Comparison of ENCODE assay signal across 10 cellular contexts in the genomic region with DNA sequence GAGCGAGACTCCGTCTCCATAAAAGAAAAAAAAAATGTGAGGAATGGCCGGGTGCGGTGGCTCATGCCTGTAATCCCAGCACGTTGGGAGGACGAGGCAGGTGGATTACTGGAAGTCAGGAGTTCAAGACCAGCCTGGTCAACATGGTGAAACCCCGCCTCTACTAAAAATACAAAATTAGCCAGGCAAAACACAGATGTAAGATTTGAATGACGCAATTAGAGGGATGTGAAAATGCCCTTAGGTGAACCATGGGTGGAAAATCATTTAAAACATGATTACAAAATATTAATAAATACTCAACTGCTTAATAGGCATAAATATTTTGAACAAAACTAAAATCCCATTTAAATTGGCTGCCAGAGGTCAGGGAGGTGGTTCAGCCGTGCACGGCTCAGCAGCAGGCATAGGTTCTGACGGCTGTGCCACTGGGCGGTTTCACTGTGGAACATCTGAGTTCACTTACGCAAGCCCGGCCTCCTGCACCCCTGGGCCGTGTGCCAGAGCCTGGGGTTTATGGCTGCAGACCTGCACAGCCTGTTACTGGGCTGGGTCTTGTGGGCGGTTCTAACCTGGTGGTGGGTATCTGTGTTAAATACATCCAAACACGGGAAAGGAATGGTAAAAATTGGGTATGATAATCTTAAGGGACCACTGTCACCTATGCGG. TPM values are rescaled to one million over a fixed set of nuclear protein-coding genes. Genes with fewer than 3 reads are reported as not detected.
A peak's percentile ranks its signal among the peaks of the same experiment; 100 is the strongest.
DNase-seq lines count a peak whose midpoint lies in the region; ATAC-seq and TF ChIP-seq lines count a peak whose summit lies in the region.
"Had no signal": no experiment of that assay in that cellular context is flagged by ENCODE, and none has a peak within 500 bp of the region (broad histone marks: within the 10 kb centered on the region; RNA-seq: fewer than 3 reads in every experiment).

No MANE protein-coding gene starts in this region.

- no peak overlapping the region for H3K4me3 ChIP-seq in RWPE2 (ENCODE audit: severe bottlenecking)
- H3K4me3 ChIP-seq: thoracic aorta had no signal

- no peaks in the 10 kb centered on the region for H3K36me3 Mint-ChIP-seq in natural killer cell

- H3K4me1 ChIP-seq in RWPE2 (ENCODE audit: insufficient read depth, poor library complexity, severe bottlenecking) = peaks cover 5% of the 10 kb centered on the region

- no peak overlapping the region for H3K27ac ChIP-seq in RWPE2 (ENCODE audit: poor library complexity, severe bottlenecking)
- H3K27ac ChIP-seq: thoracic aorta had no signal

- H3K9me3 Mint-ChIP-seq in natural killer cell = no peaks in the 10 kb centered on the region

- H3K36me3 ChIP-seq in RWPE2 (ENCODE audit: low read depth) = no peaks in the 10 kb centered on the region
- H3K36me3 ChIP-seq: thoracic aorta had no signal

- peaks cover 0 to 10% of the 10 kb centered on the region in 2 donors for H3K4me1 Mint-ChIP-seq in natural killer cell

- peak overlapping the region in 1 of 2 donors; percentile 24 for H3K27ac Mint-ChIP-seq in natural killer cell

- H3K27me3 ChIP-seq in RWPE2 (ENCODE audit: insufficient read depth, poor library complexity, severe bottlenecking) = no peaks in the 10 kb centered on the region

- DNase-seq in RWPE2 (ENCODE audit: low spot score) = peak; percentile 88
- no peak for DNase-seq in natural killer cell
- no peak for DNase-seq in NK-92 (lab: John Stamatoyannopoulos, UW; ENCODE audit: unreplicated experiment)
- DNase-seq in hippocampal formation (lab: John Stamatoyannopoulos, UW) = no peak
- DNase-seq in activated CD8-positive, alpha-beta memory T cell treated with anti-CD3 and anti-CD28 coated beads for 24 hours = no peak
- no peak for DNase-seq in G401 (ENCODE audit: low spot score)

- intact Hi-C loops in natural killer cell (cut with micrococcal nuclease) = no loop called here

- peak; percentile 62 for ATAC-seq in GM18909 (IDR thresholded peaks at IDR 0.05; ENCODE audit: poor library complexity, unreplicated experiment)
- ATAC-seq in HG03354 (IDR thresholded peaks at IDR 0.05; ENCODE audit: poor library complexity, severe bottlenecking, unreplicated experiment) = peak; percentile 77
- ATAC-seq in RWPE2 (ENCODE audit: low read depth) = peak; percentile 74
- peak; percentile 48 to 81 (median 66) for ATAC-seq in natural killer cell

- no peak for TF ChIP-seq CTCF in RWPE2 (IDR thresholded peaks at IDR 0.05; ENCODE audit: poor library complexity, severe bottlenecking)
- no peak for TF ChIP-seq CTCF in natural killer cell (IDR thresholded peaks at IDR 0.05)

- no peak overlapping the region for H3K4me3 Mint-ChIP-seq in natural killer cell

- no peaks in the 10 kb centered on the region for H3K9me3 ChIP-seq in RWPE2 (ENCODE audit: severe bottlenecking)
- H3K9me3 ChIP-seq: thoracic aorta had no signal

- H3K27me3 Mint-ChIP-seq in natural killer cell (ENCODE audit: low read depth in 2 of 2) = no peaks in the 10 kb centered on the region

- in situ Hi-C loops in G401 (cut with HindIII; ENCODE audit: low sequenced_read_pairs) = no loop called here

RNA-seq across cellular contexts. Expression of a gene that starts 21.1 kb away (rescaled TPM):
- total RNA-seq in natural killer cell = 1 to 10 TPM in 1 of 3 donors, not detected in 2; 1.9 TPM
- total RNA-seq in G401 (2014; rRNA removed; shearing (Covaris generic)) = 8.6 TPM in 2 replicates
- total RNA-seq: mononuclear cell had no signal

RNA-seq across cellular contexts. Expression of a gene that starts 23.7 kb away (rescaled TPM):
- 1 to 10 TPM; 5.1 to 8.0 (median 6.4) TPM for total RNA-seq in natural killer cell
- total RNA-seq in G401 (2014; rRNA removed; shearing (Covaris generic)) = 23.0 and 24.2 TPM in 2 replicates

RNA-seq across cellular contexts. Expression of a gene that starts 33.3 kb away (rescaled TPM):
- 10 to 100 TPM; 71.0 to 84.0 (median 83.0) TPM for total RNA-seq in natural killer cell
- 43.9 and 45.6 TPM in 2 replicates for total RNA-seq in G401 (2014; rRNA removed; shearing (Covaris generic))

RNA-seq across cellular contexts. Expression of a gene that starts 41.7 kb away (rescaled TPM):
- 10 to 100 TPM in 2 of 3 donors, 1 to 10 TPM in 1; 8.3 to 12.8 (median 10.0) TPM for total RNA-seq in natural killer cell
- total RNA-seq in G401 (2014; rRNA removed; shearing (Covaris generic)) = 25.2 and 33.6 TPM in 2 replicates
